8 cellular contexts compared by ENCODE assay signal in genomic region chr12:39145175-39145999, GRCh38.
A peak's percentile ranks its signal among the peaks of the same experiment; 100 is the strongest.
DNase-seq lines count a peak whose midpoint lies in the region; ATAC-seq, FAIRE-seq and TF ChIP-seq lines count a peak whose summit lies in the region.

No MANE protein-coding gene starts in this region.

- dilution Hi-C loops in endothelial cell of umbilical vein (cut with MboI; ENCODE audit: extremely low pct_ligation_motif_present, low sequenced_read_pairs) = no loop called here

- BruUV-seq in Panc1 (replicated peaks; lab: Mats Ljungman, UMichigan) (no TSS peak), endothelial cell of umbilical vein (replicated peaks; lab: Mats Ljungman, UMichigan) (no TSS peak)

- peak overlapping the region; percentile 97 for H2AFZ ChIP-seq in endothelial cell of umbilical vein (ENCODE audit: low read depth, low read length)

- CTCF ChIA-PET in Panc1 (lab: Charles Lee) (no interaction called here), endothelial cell of umbilical vein (lab: Charles Lee) (interaction anchor here (1.2 to 3.4 kb wide), 3 partner anchors 128 to 239 kb away, joined by 4 to 24 read pairs (median 5); no protein-coding TSS in a partner anchor)

- no peaks in the 10 kb centered on the region for H3K79me2 ChIP-seq in endothelial cell of umbilical vein (ENCODE audit: control insufficient read depth, insufficient read depth, low read length)

- H3K9me3 ChIP-seq in Panc1 (ENCODE audit: control insufficient read depth, insufficient read depth, low read depth, low read length) (no peaks in the 10 kb centered on the region), endothelial cell of umbilical vein (replicated peaks; ENCODE audit: control insufficient read depth, insufficient read depth, low read length) (no peaks in the 10 kb centered on the region), mucosa of rectum (ENCODE audit: control insufficient read depth in 2 of 2, low read length in 2 of 2) (no peaks in the 10 kb centered on the region), thyroid gland (no peaks in the 10 kb centered on the region)

- H3K27me3 ChIP-seq in Panc1 (ENCODE audit: control insufficient read depth, insufficient read depth, low read length) = no peaks in the 10 kb centered on the region
- H3K27me3 ChIP-seq in endothelial cell of umbilical vein (ENCODE audit: control insufficient read depth in 2 of 2, insufficient read depth in 2 of 2, low read length in 2 of 2) = peaks cover 17 to 23% of the 10 kb centered on the region in 2 experiments
- H3K27me3 ChIP-seq in mucosa of rectum (ENCODE audit: control insufficient read depth in 2 of 2, insufficient read depth in 2 of 2, low read length in 2 of 2) = no peaks in the 10 kb centered on the region
- no peaks in the 10 kb centered on the region for H3K27me3 ChIP-seq in thyroid gland

- no peaks in the 10 kb centered on the region for H4K20me1 ChIP-seq in endothelial cell of umbilical vein (replicated peaks; ENCODE audit: control insufficient read depth, extremely low read depth, insufficient read depth, low read length)

- in situ Hi-C loops in Panc1 (cut with HindIII; ENCODE audit: low pct_unique_long_range_greater_than_20kb, low sequenced_read_pairs) = no loop called here

- H3K9ac ChIP-seq in endothelial cell of umbilical vein (replicated peaks; ENCODE audit: extremely low read depth, insufficient read depth, low read length) (no peak overlapping the region), mucosa of rectum (ENCODE audit: low read depth in 1 of 2, low read length in 2 of 2) (peak overlapping the region in 1 of 2 donors; percentile 76)

- TF ChIP-seq POLR2A in endothelial cell of umbilical vein (IDR thresholded peaks at IDR 0.05; ENCODE audit: low read depth, low read length) (no peak), thyroid gland (IDR thresholded peaks at IDR 0.05) (no peak)

- no peaks in the 10 kb centered on the region for H3K9me1 ChIP-seq in endothelial cell of umbilical vein (replicated peaks; ENCODE audit: control insufficient read depth, extremely low read depth, insufficient read depth, low read length)

- H3K27ac ChIP-seq in Panc1 (ENCODE audit: low read length) = no peak overlapping the region
- no peak overlapping the region for H3K27ac ChIP-seq in endothelial cell of umbilical vein (ENCODE audit: insufficient read depth, low read depth, low read length)
- no peak overlapping the region for H3K27ac ChIP-seq in mucosa of rectum (ENCODE audit: low read depth in 2 of 2, low read length in 2 of 2)
- peak overlapping the region in 1 of 3 donors; percentile 32 for H3K27ac ChIP-seq in thyroid gland

- POLR2A ChIA-PET in Panc1 (lab: Charles Lee) (no interaction called here), endothelial cell of umbilical vein (lab: Charles Lee) (no interaction called here)

- H3K4me3 ChIP-seq in Panc1 (ENCODE audit: low read depth in 2 of 2, low read length in 2 of 2) = no peak overlapping the region
- peak overlapping the region; percentile 33 to 57 (median 47) for H3K4me3 ChIP-seq in endothelial cell of umbilical vein (replicated peaks in 1 of 3; ENCODE audit: insufficient read depth in 1 of 3, low read depth in 1 of 3, low read length in 3 of 3)
- H3K4me3 ChIP-seq in mucosa of rectum (ENCODE audit: low read length in 2 of 2) = peak overlapping the region; percentile 61 to 72
- peak overlapping the region in 2 of 3 donors; percentile 8 to 42 for H3K4me3 ChIP-seq in thyroid gland (replicated peaks in 1 of 3)

- intact Hi-C loops in Panc1 (cut with micrococcal nuclease; ENCODE audit: unreplicated experiment) = no loop called here
- intact Hi-C loops in endothelial cell of umbilical vein (cut with micrococcal nuclease) = loop anchor here (1.0 to 10.0 kb wide), 3 partner anchors 49 to 128 kb away; no protein-coding TSS in a partner anchor
- intact Hi-C loops in thyroid gland (cut with DNase I) = loop anchor here (10.0 kb wide), 1 partner anchor 129 kb away; no protein-coding TSS in a partner anchor

- DNase-seq in DMS53 (lab: John Stamatoyannopoulos, UW) (peak; percentile 93), Panc1 (ENCODE audit: low read depth, low spot score) (no peak), endothelial cell of umbilical vein (ENCODE audit: low read depth, low spot score) (no peak), thyroid gland (peak; percentile 23 to 66)

- FAIRE-seq in endothelial cell of umbilical vein (lab: Jason Lieb, UNC) = no peak

- no peaks in the 10 kb centered on the region for H3K4me1 ChIP-seq in Panc1 (ENCODE audit: control insufficient read depth, insufficient read depth, low read length)
- H3K4me1 ChIP-seq in endothelial cell of umbilical vein (ENCODE audit: control insufficient read depth, extremely low read depth, insufficient read depth, low read length) = peaks cover 3% of the 10 kb centered on the region
- H3K4me1 ChIP-seq in mucosa of rectum (ENCODE audit: control insufficient read depth in 2 of 2, insufficient read depth in 2 of 2, low read length in 2 of 2) = peaks cover 0 to 3% of the 10 kb centered on the region in 2 donors
- no peaks in the 10 kb centered on the region for H3K4me1 ChIP-seq in thyroid gland

- H3K36me3 ChIP-seq in Panc1 (ENCODE audit: control insufficient read depth, insufficient read depth, low read length) (no peaks in the 10 kb centered on the region), endothelial cell of umbilical vein (ENCODE audit: control insufficient read depth in 2 of 2, extremely low read depth in 1 of 2, insufficient read depth in 2 of 2, low read length in 2 of 2) (no peaks in the 10 kb centered on the region), mucosa of rectum (ENCODE audit: control insufficient read depth in 2 of 2, insufficient read depth in 2 of 2, low read length in 2 of 2) (no peaks in the 10 kb centered on the region), thyroid gland (no peaks in the 10 kb centered on the region)

- ATAC-seq in GM21825 (IDR thresholded peaks at IDR 0.05; ENCODE audit: unreplicated experiment) = peak; percentile 67
- no peak for ATAC-seq in Panc1
- ATAC-seq in GM21367 (IDR thresholded peaks at IDR 0.05; ENCODE audit: unreplicated experiment) = no peak
- ATAC-seq in HG03342 (IDR thresholded peaks at IDR 0.05; ENCODE audit: unreplicated experiment) = no peak

- peak overlapping the region; percentile 66 for H3K4me2 ChIP-seq in endothelial cell of umbilical vein (ENCODE audit: insufficient read depth, low read length)

- TF ChIP-seq CTCF in Panc1 (IDR thresholded peaks at IDR 0.05) = peak; percentile 27
- TF ChIP-seq CTCF in endothelial cell of umbilical vein (IDR thresholded peaks at IDR 0.05; ENCODE audit: extremely low read depth in 1 of 2, insufficient read depth in 1 of 2, low read depth in 1 of 2, low read length in 2 of 2) = peak in 1 of 2 donors; percentile 51
- peak; percentile 32 to 82 (median 66) for TF ChIP-seq CTCF in thyroid gland (IDR thresholded peaks at IDR 0.05)

- 8 to 24% methylated on average over 11 to 66 of the region's 70 CpGs for WGBS in thyroid gland, 2 donors

TF ChIP-seq in endothelial cell of umbilical vein, 7 proteins besides CTCF, POLR2A, EP300 and RAD21:
- TF ChIP-seq POLR2AphosphoS5 (IDR thresholded peaks at IDR 0.05; ENCODE audit: insufficient read depth, low read depth, low read length) (no peak), EZH2 (IDR thresholded peaks at IDR 0.05; ENCODE audit: borderline replicate concordance, low read depth, low read length, severe bottlenecking) (peak; percentile 91)

Comparison
In these comparisons a context has a peak if more than half of its experiments do, and no peak if none do; other contexts are left out.
1. DNase-seq: peak in DMS53 (single experiment) and thyroid gland (2 of 2); none in Panc1 (single experiment) and endothelial cell of umbilical vein (single experiment).
2. H3K4me3 ChIP-seq: peak in endothelial cell of umbilical vein (3 of 3), mucosa of rectum (2 of 2) and thyroid gland (2 of 3); none in Panc1 (0 of 2).